8 cellular contexts compared by ENCODE assay signal in genomic region chr15:63043391-63044076, GRCh38. TPM values are rescaled to one million over a fixed set of nuclear protein-coding genes. Genes with fewer than 3 reads are reported as not detected.
DNase-seq lines count a peak whose midpoint lies in the region; ATAC-seq and TF ChIP-seq lines count a peak whose summit lies in the region.

No MANE protein-coding gene starts in this region.

- peak overlapping the region; percentile 59 to 96 (median 71) for H3K27ac ChIP-seq in Peyer's patch
- peak overlapping the region in 27 of 59 donors; percentile 9 to 90 (median 72) for H3K27ac ChIP-seq in dorsolateral prefrontal cortex
- H3K27ac ChIP-seq in mesodermal cell (ENCODE audit: low read depth, low read length, severe bottlenecking), result peak overlapping the region; percentile 96
- H3K27ac ChIP-seq in urinary bladder (ENCODE audit: low read depth), result peak overlapping the region; percentile 1

- H3K9me3 ChIP-seq in ES-I3 (ENCODE audit: control insufficient read depth, insufficient read depth, low read length), result no peaks in the 10 kb centered on the region; the same call in 1 of the 2 replicates
- no peaks in the 10 kb centered on the region for H3K9me3 ChIP-seq in Peyer's patch
- peaks cover 8% of the 10 kb centered on the region for H3K9me3 ChIP-seq in mesodermal cell (ENCODE audit: control insufficient read depth, low read length)

- H3K27me3 ChIP-seq in Peyer's patch (no peaks in the 10 kb centered on the region), dorsolateral prefrontal cortex (peaks cover 0 to 46% (median 4%) of the 10 kb centered on the region in 45 donors)

- H3K4me1 ChIP-seq in ES-I3 (ENCODE audit: insufficient read depth, low read length), result peaks cover 39% of the 10 kb centered on the region
- H3K4me1 ChIP-seq in Peyer's patch, result peaks cover 0 to 31% (median 4%) of the 10 kb centered on the region in 4 donors
- H3K4me1 ChIP-seq in mesodermal cell (ENCODE audit: control insufficient read depth, insufficient read depth, low read length, poor library complexity, severe bottlenecking), result peaks cover 13% of the 10 kb centered on the region
- no peaks in the 10 kb centered on the region for H3K4me1 ChIP-seq in urinary bladder (ENCODE audit: insufficient read depth)

- H3K4me3 ChIP-seq in Peyer's patch (peak overlapping the region; percentile 44 to 97 (median 52)), dorsolateral prefrontal cortex (peak overlapping the region; percentile 20 to 95 (median 68)), mesodermal cell (ENCODE audit: extremely low read depth, insufficient read depth, low read length, poor library complexity, severe bottlenecking) (peak overlapping the region; percentile 78), urinary bladder (ENCODE audit: low read depth, low read length) (peak overlapping the region; percentile 66)

- WGBS in mesodermal cell (ENCODE audit: insufficient coverage in 2 of 2), 2 experiments, result 0 to 1% methylated on average over 41 to 47 of the region's 54 CpGs
- under 1% methylated on average over 54 of the region's 54 CpGs for WGBS in urinary bladder

- peaks cover 21% of the 10 kb centered on the region for H3K36me3 ChIP-seq in ES-I3 (ENCODE audit: insufficient read depth, low read length)
- H3K36me3 ChIP-seq in Peyer's patch, result no peaks in the 10 kb centered on the region
- peaks cover 48% of the 10 kb centered on the region for H3K36me3 ChIP-seq in mesodermal cell (ENCODE audit: control insufficient read depth, insufficient read depth, low read length)
- no peaks in the 10 kb centered on the region for H3K36me3 ChIP-seq in urinary bladder (ENCODE audit: insufficient read depth)

- ATAC-seq in HG03095 (IDR thresholded peaks at IDR 0.05; ENCODE audit: unreplicated experiment) (no peak), GM18861 (IDR thresholded peaks at IDR 0.05; ENCODE audit: unreplicated experiment) (no peak)

- peak in 1 of 3 donors; percentile 62 for DNase-seq in Peyer's patch
- DNase-seq in dorsolateral prefrontal cortex, result peak in 2 of 10 donors; percentile 6 to 34
- no peak for DNase-seq in iPS-NIHi7 (ENCODE audit: extremely low spot score)

- peak overlapping the region; percentile 97 for H3K9ac ChIP-seq in ES-I3 (ENCODE audit: low read depth, low read length)

- intact Hi-C loops in dorsolateral prefrontal cortex (cut with DNase I), result loop anchor here in 1 of 2 donors (5.0 to 10.0 kb wide), 2 partner anchors 101 to 231 kb away; partner anchors contain the start of gene APH1B

- TF ChIP-seq CTCF in Peyer's patch (IDR thresholded peaks at IDR 0.05) (no peak), dorsolateral prefrontal cortex (IDR thresholded peaks at IDR 0.05 in 54 of 56, conservative IDR thresholded peaks at IDR 0.05 in 2 of 56; ENCODE audit: low read depth in 1 of 56, partially characterized antibody in 56 of 56) (no peak)

- no peak for TF ChIP-seq POLR2A in Peyer's patch (IDR thresholded peaks at IDR 0.05)

RNA-seq across cellular contexts. Expression of gene TPM1, which starts 1.0 kb away (rescaled TPM):
- total RNA-seq in Peyer's patch, result 100 to 1,000 TPM; 555 to 997 (median 617) TPM
- total RNA-seq in dorsolateral prefrontal cortex, result 100 to 1,000 TPM in 115 of 120 experiments, 10 to 100 TPM in 5; 59.9 to 249 (median 139) TPM
- 1,311 TPM for polyA plus RNA-seq in mesodermal cell (2013, experiment 1 of 2)
- 1,352 TPM for polyA plus RNA-seq in mesodermal cell (2013, experiment 2 of 2)
- 1,685 TPM for total RNA-seq in urinary bladder
- polyA plus RNA-seq in urinary bladder, result 3,649 TPM
